Comparison of ENCODE assay signal across 8 cellular contexts in genomic region chr3:66428733-66429132, GRCh38.
A peak's percentile ranks its signal among the peaks of the same experiment; 100 is the strongest.
DNase-seq lines count a peak whose midpoint lies in the region; ATAC-seq and TF ChIP-seq lines count a peak whose summit lies in the region.

No MANE protein-coding gene starts in this region.

- peaks cover 22% of the 10 kb centered on the region for H3K36me3 Mint-ChIP-seq in activated T-cell treated with anti-CD3 and anti-CD28 coated beads, Interleukin-2, amount 50 U/mL, for 4 hours (ENCODE audit: insufficient read depth)

- TF ChIP-seq CTCF in dorsolateral prefrontal cortex (IDR thresholded peaks at IDR 0.05 in 54 of 56, conservative IDR thresholded peaks at IDR 0.05 in 2 of 56; ENCODE audit: low read depth in 1 of 56, partially characterized antibody in 56 of 56) (no peak), mucosa of descending colon (IDR thresholded peaks at IDR 0.05) (no peak)

- H3K4me1 ChIP-seq in mucosa of descending colon (ENCODE audit: low read depth), result peaks cover 12% of the 10 kb centered on the region

- no peaks in the 10 kb centered on the region for H3K9me3 ChIP-seq in mucosa of descending colon

- H3K4me1 Mint-ChIP-seq in activated T-cell treated with anti-CD3 and anti-CD28 coated beads, Interleukin-2, amount 50 U/mL, for 4 hours (ENCODE audit: low read depth), result peaks cover 46% of the 10 kb centered on the region

- no peaks in the 10 kb centered on the region for H3K27me3 ChIP-seq in dorsolateral prefrontal cortex

- intact Hi-C loops in dorsolateral prefrontal cortex (cut with DNase I), result no loop called here
- intact Hi-C loops in mucosa of descending colon (cut with DNase I, micrococcal nuclease), result loop anchor here in 1 of 2 donors (10.0 kb wide), 1 partner anchor 46 kb away; no protein-coding TSS in a partner anchor

- ATAC-seq in mucosa of descending colon (peak; percentile 72), GM19324 (IDR thresholded peaks at IDR 0.05; ENCODE audit: low FRiP score, unreplicated experiment) (no peak), HG03432 (IDR thresholded peaks at IDR 0.05; ENCODE audit: unreplicated experiment) (no peak)
- no peak for ATAC-seq in activated T-cell treated with anti-CD3 and anti-CD28 coated beads, Interleukin-2, amount 50 U/mL, for 4 hours

- H3K4me3 Mint-ChIP-seq in activated T-cell treated with anti-CD3 and anti-CD28 coated beads, Interleukin-2, amount 50 U/mL, for 4 hours, result no peak overlapping the region

- H3K4me3 ChIP-seq in dorsolateral prefrontal cortex (peak overlapping the region in 1 of 59 donors; percentile 6), mucosa of descending colon (no peak overlapping the region)

- peak overlapping the region in 49 of 59 donors; percentile 10 to 86 (median 57) for H3K27ac ChIP-seq in dorsolateral prefrontal cortex

- no peaks in the 10 kb centered on the region for H3K9me3 Mint-ChIP-seq in activated T-cell treated with anti-CD3 and anti-CD28 coated beads, Interleukin-2, amount 50 U/mL, for 4 hours

- H3K27me3 Mint-ChIP-seq in activated T-cell treated with anti-CD3 and anti-CD28 coated beads, Interleukin-2, amount 50 U/mL, for 4 hours (ENCODE audit: low read depth), result no peaks in the 10 kb centered on the region

- DNase-seq in EH (ENCODE audit: low read depth) (peak; percentile 98), NCI-H460 (ENCODE audit: extremely low read depth, low read depth) (peak; percentile 84), dorsolateral prefrontal cortex (peak in 6 of 10 donors; percentile 58 to 79 (median 66)), mucosa of descending colon (peak in 1 of 3 donors; percentile 40), HuH-7.5 (ENCODE audit: low spot score) (no peak)
- no peak for DNase-seq in activated T-cell treated with anti-CD3 and anti-CD28 coated beads, Interleukin-2, amount 50 U/mL, for 4 hours

- no peaks in the 10 kb centered on the region for H3K36me3 ChIP-seq in mucosa of descending colon (ENCODE audit: low read depth)

Comparison
In these comparisons a context has a peak if more than half of its experiments do, and no peak if none do; other contexts are left out.
1. DNase-seq: peak in EH (single experiment), NCI-H460 (single experiment) and dorsolateral prefrontal cortex (6 of 10); none in activated T-cell treated with anti-CD3 and anti-CD28 coated beads, Interleukin-2, amount 50 U/mL, for 4 hours (single experiment) and HuH-7.5 (single experiment).